2 cellular contexts compared by ENCODE assay signal in the genomic region with DNA sequence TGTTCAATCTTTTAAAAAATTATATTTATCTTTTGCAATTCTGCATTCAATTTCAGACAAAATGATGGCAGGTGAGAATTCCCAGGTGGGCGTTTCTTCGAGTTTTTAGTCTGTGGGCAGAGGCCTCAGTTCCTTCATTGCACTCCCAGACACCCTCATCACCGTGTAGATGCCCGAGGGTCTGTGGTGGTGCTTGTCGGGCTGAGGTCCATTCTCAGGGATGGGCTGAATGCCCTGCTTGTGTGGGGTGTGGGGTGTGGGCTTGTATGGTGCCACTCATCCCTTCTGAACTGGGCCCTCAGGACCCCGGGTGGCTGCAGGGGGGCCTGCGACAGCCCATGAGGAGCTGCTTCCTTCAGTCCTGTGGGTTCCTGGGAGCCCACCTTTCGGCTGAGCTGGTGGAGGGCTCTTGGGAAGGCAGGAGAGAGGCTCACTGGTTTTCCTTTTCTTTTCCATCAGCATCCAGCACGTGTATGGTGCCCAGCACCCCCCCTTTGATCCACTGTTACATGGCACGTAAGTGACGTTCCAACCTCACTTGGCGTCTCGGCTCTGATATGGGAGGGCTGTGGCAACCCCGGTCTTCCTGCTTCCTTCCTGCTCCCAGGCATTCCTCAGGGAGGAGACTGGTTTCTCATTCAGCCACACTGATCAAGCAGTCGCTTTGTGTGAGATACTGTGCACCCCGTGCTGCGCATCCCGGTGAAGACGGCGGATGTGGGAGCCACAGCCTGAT.
TF ChIP-seq lines count a peak whose summit lies in the region.

No MANE protein-coding gene starts in this region.

TF ChIP-seq in liver, 16 proteins besides CTCF, POLR2A, EP300 and RAD21:
- TF ChIP-seq ATF3 (IDR thresholded peaks at IDR 0.05) (no peak), NR2F2 (IDR thresholded peaks at IDR 0.05) (peak; percentile 32)
- TF ChIP-seq, protein P1, sequence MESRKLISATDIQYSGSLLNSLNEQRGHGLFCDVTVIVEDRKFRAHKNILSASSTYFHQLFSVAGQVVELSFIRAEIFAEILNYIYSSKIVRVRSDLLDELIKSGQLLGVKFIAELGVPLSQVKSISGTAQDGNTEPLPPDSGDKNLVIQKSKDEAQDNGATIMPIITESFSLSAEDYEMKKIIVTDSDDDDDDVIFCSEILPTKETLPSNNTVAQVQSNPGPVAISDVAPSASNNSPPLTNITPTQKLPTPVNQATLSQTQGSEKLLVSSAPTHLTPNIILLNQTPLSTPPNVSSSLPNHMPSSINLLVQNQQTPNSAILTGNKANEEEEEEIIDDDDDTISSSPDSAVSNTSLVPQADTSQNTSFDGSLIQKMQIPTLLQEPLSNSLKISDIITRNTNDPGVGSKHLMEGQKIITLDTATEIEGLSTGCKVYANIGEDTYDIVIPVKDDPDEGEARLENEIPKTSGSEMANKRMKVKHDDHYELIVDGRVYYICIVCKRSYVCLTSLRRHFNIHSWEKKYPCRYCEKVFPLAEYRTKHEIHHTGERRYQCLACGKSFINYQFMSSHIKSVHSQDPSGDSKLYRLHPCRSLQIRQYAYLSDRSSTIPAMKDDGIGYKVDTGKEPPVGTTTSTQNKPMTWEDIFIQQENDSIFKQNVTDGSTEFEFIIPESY (IDR thresholded peaks at IDR 0.05) = no peak

TF ChIP-seq in HepG2, 621 proteins besides CTCF, POLR2A, EP300 and RAD21:
- TF ChIP-seq, protein P2, sequence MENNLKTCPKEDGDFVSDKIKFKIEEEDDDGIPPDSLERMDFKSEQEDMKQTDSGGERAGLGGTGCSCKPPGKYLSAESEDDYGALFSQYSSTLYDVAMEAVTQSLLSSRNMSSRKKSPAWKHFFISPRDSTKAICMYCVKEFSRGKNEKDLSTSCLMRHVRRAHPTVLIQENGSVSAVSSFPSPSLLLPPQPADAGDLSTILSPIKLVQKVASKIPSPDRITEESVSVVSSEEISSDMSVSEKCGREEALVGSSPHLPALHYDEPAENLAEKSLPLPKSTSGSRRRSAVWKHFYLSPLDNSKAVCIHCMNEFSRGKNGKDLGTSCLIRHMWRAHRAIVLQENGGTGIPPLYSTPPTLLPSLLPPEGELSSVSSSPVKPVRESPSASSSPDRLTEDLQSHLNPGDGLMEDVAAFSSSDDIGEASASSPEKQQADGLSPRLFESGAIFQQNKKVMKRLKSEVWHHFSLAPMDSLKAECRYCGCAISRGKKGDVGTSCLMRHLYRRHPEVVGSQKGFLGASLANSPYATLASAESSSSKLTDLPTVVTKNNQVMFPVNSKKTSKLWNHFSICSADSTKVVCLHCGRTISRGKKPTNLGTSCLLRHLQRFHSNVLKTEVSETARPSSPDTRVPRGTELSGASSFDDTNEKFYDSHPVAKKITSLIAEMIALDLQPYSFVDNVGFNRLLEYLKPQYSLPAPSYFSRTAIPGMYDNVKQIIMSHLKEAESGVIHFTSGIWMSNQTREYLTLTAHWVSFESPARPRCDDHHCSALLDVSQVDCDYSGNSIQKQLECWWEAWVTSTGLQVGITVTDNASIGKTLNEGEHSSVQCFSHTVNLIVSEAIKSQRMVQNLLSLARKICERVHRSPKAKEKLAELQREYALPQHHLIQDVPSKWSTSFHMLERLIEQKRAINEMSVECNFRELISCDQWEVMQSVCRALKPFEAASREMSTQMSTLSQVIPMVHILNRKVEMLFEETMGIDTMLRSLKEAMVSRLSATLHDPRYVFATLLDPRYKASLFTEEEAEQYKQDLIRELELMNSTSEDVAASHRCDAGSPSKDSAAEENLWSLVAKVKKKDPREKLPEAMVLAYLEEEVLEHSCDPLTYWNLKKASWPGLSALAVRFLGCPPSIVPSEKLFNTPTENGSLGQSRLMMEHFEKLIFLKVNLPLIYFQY (CRISPR knock-in tag; IDR thresholded peaks at IDR 0.05; ENCODE audit: borderline replicate concordance) = no peak
TF ChIP-seq in HepG2: peak in this region for 0.
